Comparison of ENCODE assay signal across 15 cellular contexts in genomic region chr1:201724760-201725105, GRCh38.
DNase-seq lines count a peak whose midpoint lies in the region; TF ChIP-seq lines count a peak whose summit lies in the region.
"Had no signal": no experiment of that assay in that cellular context is flagged by ENCODE, and none has a peak within 500 bp of the region (broad histone marks: within the 10 kb centered on the region; RNA-seq: fewer than 3 reads in every experiment).

No MANE protein-coding gene starts in this region.

- TF ChIP-seq POLR2A in esophagus squamous epithelium (IDR thresholded peaks at IDR 0.05) (no peak), tibial nerve (IDR thresholded peaks at IDR 0.05) (no peak)

- H3K36me3 ChIP-seq in esophagus squamous epithelium (no peaks in the 10 kb centered on the region), mucosa of stomach (ENCODE audit: control insufficient read depth, insufficient read depth, low read length) (no peaks in the 10 kb centered on the region), tibial nerve (no peaks in the 10 kb centered on the region), MG63 (peaks cover 69% of the 10 kb centered on the region)

- TF ChIP-seq EP300 in tibial nerve (IDR thresholded peaks at IDR 0.05), result no peak

- TF ChIP-seq CTCF in esophagus squamous epithelium (IDR thresholded peaks at IDR 0.05) (no peak), tibial nerve (IDR thresholded peaks at IDR 0.05) (no peak)

- 41 to 54% methylated on average over 4 to 5 of the region's 5 CpGs for WGBS in esophagus squamous epithelium, 2 donors
- WGBS in tibial nerve, 2 donors, result 54 to 59% methylated on average over 5 of the region's 5 CpGs

- H3K9me3 ChIP-seq in esophagus squamous epithelium, result no peaks in the 10 kb centered on the region
- H3K9me3 ChIP-seq in mucosa of stomach (ENCODE audit: control insufficient read depth, low read length), result no peaks in the 10 kb centered on the region
- H3K9me3 ChIP-seq in tibial nerve, result no peaks in the 10 kb centered on the region
- H3K9me3 ChIP-seq in MG63, result no peaks in the 10 kb centered on the region

- H3K4me1 ChIP-seq in esophagus squamous epithelium (peaks cover 26 to 62% (median 31%) of the 10 kb centered on the region in 3 donors), mucosa of stomach (ENCODE audit: control insufficient read depth, insufficient read depth, low read length) (peaks cover 9% of the 10 kb centered on the region), tibial nerve (peaks cover 0 to 39% (median 21%) of the 10 kb centered on the region in 4 donors)

- H3K4me3 ChIP-seq in esophagus squamous epithelium (no peak overlapping the region), mucosa of stomach (ENCODE audit: low read length) (no peak overlapping the region), tibial nerve (no peak overlapping the region), MG63 (no peak overlapping the region)

- peak overlapping the region; percentile 25 to 86 (median 78) for H3K27ac ChIP-seq in esophagus squamous epithelium
- peak overlapping the region in 3 of 4 donors; percentile 21 to 73 (median 25) for H3K27ac ChIP-seq in tibial nerve

- H3K27me3 ChIP-seq in esophagus squamous epithelium (no peaks in the 10 kb centered on the region), mucosa of stomach (ENCODE audit: control insufficient read depth, insufficient read depth, low read length) (no peaks in the 10 kb centered on the region), tibial nerve (no peaks in the 10 kb centered on the region), MG63 (no peaks in the 10 kb centered on the region)

- DNase-seq in NCI-H1694 treated with DMSO at 0.1 percent for 48 hours (lab: John Stamatoyannopoulos, UW) (peak; percentile 35), NCI-H1694 (lab: John Stamatoyannopoulos, UW) (no peak), esophagus squamous epithelium (lab: John Stamatoyannopoulos, UW) (no peak), tibial nerve (ENCODE audit: low spot score in 2 of 2) (no peak), NCI-H1105 treated with DMSO at 0.1 percent for 48 hours (lab: John Stamatoyannopoulos, UW) (no peak), MG63 (no peak)
- no peak for DNase-seq in activated T-cell treated with anti-CD3 and anti-CD28 coated beads, Interleukin-2, amount 50 U/mL, for 1 hour
- DNase-seq: 8988T; activated CD4-positive, alpha-beta T cell treated with anti-CD3 and anti-CD28 coated beads for 36 hours; Calu3; GOT3; kidney; NCI-H1105; NCI-H774 had no signal

- intact Hi-C loops in esophagus squamous epithelium (cut with DNase I), result no loop called here

- peak overlapping the region; percentile 1 for H3K9ac ChIP-seq in mucosa of stomach (ENCODE audit: low read length)
